Comparison of ENCODE assay signal across 16 cellular contexts in the genomic region with DNA sequence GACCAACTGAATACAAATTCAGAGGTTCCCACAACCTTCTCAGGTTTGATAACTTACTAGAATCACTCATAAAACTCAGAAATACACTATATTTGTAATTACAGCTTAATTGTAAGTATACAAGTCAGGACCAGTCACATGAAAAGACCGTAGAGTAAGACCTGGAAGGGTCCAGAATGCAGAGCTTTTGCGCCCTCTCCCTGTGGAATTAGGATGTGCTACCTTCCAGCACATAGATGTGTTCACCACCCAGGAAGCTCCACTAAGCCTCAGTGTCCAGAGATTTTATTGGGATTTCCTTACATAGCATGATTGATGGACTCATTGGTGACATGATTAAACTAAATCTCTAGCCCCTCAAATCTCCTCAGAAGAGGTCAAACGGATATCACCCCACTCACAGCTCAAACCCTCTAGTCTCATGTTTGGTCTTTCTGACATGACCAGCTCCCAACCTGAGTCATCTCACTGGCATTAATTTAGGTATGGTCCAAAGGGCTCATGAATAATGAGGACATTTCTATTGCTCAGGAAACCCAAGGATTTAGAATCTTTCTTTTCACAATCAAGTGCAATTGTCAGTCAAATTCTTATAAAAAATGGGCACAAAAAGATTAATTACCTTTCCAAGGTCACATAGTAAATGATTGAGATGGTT.
DNase-seq lines count a peak whose midpoint lies in the region; ATAC-seq and TF ChIP-seq lines count a peak whose summit lies in the region.
"Had no signal": no experiment of that assay in that cellular context is flagged by ENCODE, and none has a peak within 500 bp of the region (broad histone marks: within the 10 kb centered on the region; RNA-seq: fewer than 3 reads in every experiment).

No MANE protein-coding gene starts in this region.

- peak; percentile 34 for TF ChIP-seq RAD21 in SK-N-SH (IDR thresholded peaks at IDR 0.05; ENCODE audit: low read length)

- no peaks in the 10 kb centered on the region for H3K9me3 ChIP-seq in SK-N-SH
- H3K9me3 ChIP-seq in right cardiac atrium (ENCODE audit: control insufficient read depth, low read length), result no peaks in the 10 kb centered on the region
- H3K9me3 ChIP-seq: thyroid gland had no signal

- no peaks in the 10 kb centered on the region for H4K20me1 ChIP-seq in SK-N-SH (ENCODE audit: insufficient read depth)

- no peak overlapping the region for H3K9ac ChIP-seq in SK-N-SH

- no peaks in the 10 kb centered on the region for H3K79me2 ChIP-seq in SK-N-SH (ENCODE audit: insufficient read depth)

- H3K4me1 ChIP-seq in SK-N-SH (ENCODE audit: control insufficient read depth in 1 of 2, insufficient read depth in 2 of 2, low read depth in 1 of 2, low read length in 1 of 2) (peaks cover 0 to 2% of the 10 kb centered on the region in 2 experiments; a peak in 1 of 4 replicates), right cardiac atrium (ENCODE audit: control insufficient read depth, insufficient read depth, low read length) (peaks cover 2% of the 10 kb centered on the region)

- H3K4me2 ChIP-seq in SK-N-SH, result no peak overlapping the region

- no peaks in the 10 kb centered on the region for H3K9me2 ChIP-seq in SK-N-SH

- TF ChIP-seq CTCF in SK-N-SH (IDR thresholded peaks at IDR 0.05), result peak; percentile 36

- DNase-seq in SK-N-SH (no peak), amniotic epithelial cell (ENCODE audit: low read depth) (peak; percentile 18), renal cortical epithelial cell (ENCODE audit: low read depth) (peak; percentile 37), right cardiac atrium (no peak), Right ventricle myocardium inferior (ENCODE audit: missing footprints) (no peak), OCI-M2 (lab: John Stamatoyannopoulos, UW; ENCODE audit: unreplicated experiment) (no peak)
- DNase-seq in Jurkat, Clone E6-1 (ENCODE audit: low read depth, low spot score), result peak; percentile 1
- DNase-seq: activated CD4-positive, alpha-beta T cell treated with anti-CD3 and anti-CD28 coated beads, Interleukin-2, amount 50 U/mL, for 4 hours; aorta; DMS53; Kasumi-1; posterior cingulate gyrus; T-helper 9 cell; thyroid gland had no signal

- no peak overlapping the region for H2AFZ ChIP-seq in SK-N-SH (ENCODE audit: low read depth)

- CTCF ChIA-PET in SK-N-SH (lab: Yijun Ruan, JAX), result interaction anchor here (0.7 to 2.1 kb wide), 10 partner anchors 8 to 923 kb away, joined by 3 to 7 read pairs (median 3); no protein-coding TSS in a partner anchor

- POLR2A ChIA-PET in SK-N-SH (lab: Yijun Ruan, JAX), result no interaction called here

- no peaks in the 10 kb centered on the region for H3K36me3 ChIP-seq in SK-N-SH (replicated peaks in 1 of 2; ENCODE audit: control insufficient read depth in 1 of 2, insufficient read depth in 2 of 2, low read length in 1 of 2)
- H3K36me3 ChIP-seq: thyroid gland had no signal

- peaks cover 10% of the 10 kb centered on the region for H3F3A ChIP-seq in SK-N-SH (replicated peaks; ENCODE audit: insufficient read depth)

- ATAC-seq in SK-N-SH treated with all-trans-retinoic acid at 6 μM for 48 hours, result no peak
- no peak for ATAC-seq in right cardiac atrium
- ATAC-seq in Right ventricle myocardium inferior, result no peak
- ATAC-seq: activated T-helper 17 cell treated with anti-CD3 and anti-CD28 coated beads, Interleukin-2, amount 50 U/mL, for 72 hours had no signal

- H3K4me3 ChIP-seq in SK-N-SH (ENCODE audit: low read depth in 2 of 2, low read length in 1 of 2), result no peak overlapping the region
- H3K4me3 ChIP-seq in Jurkat, Clone E6-1 (ENCODE audit: low read length), result no peak overlapping the region
- no peak overlapping the region for H3K4me3 ChIP-seq in right cardiac atrium (ENCODE audit: low read length)
- H3K4me3 ChIP-seq: thyroid gland had no signal

- WGBS in SK-N-SH (ENCODE audit: low lambda C conversion rate), result 76% methylated on average over 3 of the region's 3 CpGs
- WGBS in right cardiac atrium, result 82% methylated on average over 3 of the region's 3 CpGs

- H3K27ac ChIP-seq in SK-N-SH (ENCODE audit: low read depth in 2 of 2, low read length in 1 of 2), result no peak overlapping the region
- H3K27ac ChIP-seq in right cardiac atrium (ENCODE audit: low read length), result no peak overlapping the region
- H3K27ac ChIP-seq: thyroid gland had no signal

- no peak for TF ChIP-seq EP300 in SK-N-SH (IDR thresholded peaks at IDR 0.05; ENCODE audit: borderline replicate concordance in 1 of 2, low read depth in 1 of 2, low read length in 1 of 2)

- H3K27me3 ChIP-seq in SK-N-SH (ENCODE audit: insufficient read depth) (no peaks in the 10 kb centered on the region), right cardiac atrium (ENCODE audit: control insufficient read depth, insufficient read depth) (no peaks in the 10 kb centered on the region)
- H3K27me3 ChIP-seq: thyroid gland had no signal

- intact Hi-C loops in right cardiac atrium (cut with DNase I) (no loop called here), Right ventricle myocardium inferior (cut with DNase I) (no loop called here)

TF ChIP-seq in SK-N-SH, 30 proteins besides CTCF, POLR2A, EP300 and RAD21:
- no peak for TF ChIP-seq EZH2phosphoT487 (IDR thresholded peaks at IDR 0.05; ENCODE audit: borderline replicate concordance, low read depth)
- TF ChIP-seq, protein P1, sequence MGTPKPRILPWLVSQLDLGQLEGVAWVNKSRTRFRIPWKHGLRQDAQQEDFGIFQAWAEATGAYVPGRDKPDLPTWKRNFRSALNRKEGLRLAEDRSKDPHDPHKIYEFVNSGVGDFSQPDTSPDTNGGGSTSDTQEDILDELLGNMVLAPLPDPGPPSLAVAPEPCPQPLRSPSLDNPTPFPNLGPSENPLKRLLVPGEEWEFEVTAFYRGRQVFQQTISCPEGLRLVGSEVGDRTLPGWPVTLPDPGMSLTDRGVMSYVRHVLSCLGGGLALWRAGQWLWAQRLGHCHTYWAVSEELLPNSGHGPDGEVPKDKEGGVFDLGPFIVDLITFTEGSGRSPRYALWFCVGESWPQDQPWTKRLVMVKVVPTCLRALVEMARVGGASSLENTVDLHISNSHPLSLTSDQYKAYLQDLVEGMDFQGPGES (IDR thresholded peaks at IDR 0.05; ENCODE audit: low read depth, low read length), result no peak
- TF ChIP-seq RFX5 (IDR thresholded peaks at IDR 0.05; ENCODE audit: low read length), result no peak
- TF ChIP-seq TAF1 (IDR thresholded peaks at IDR 0.05; ENCODE audit: borderline replicate concordance, low read depth, low read length), result no peak
- TF ChIP-seq NRF1 (IDR thresholded peaks at IDR 0.05; ENCODE audit: low read depth, low read length), result no peak
- TF ChIP-seq, protein P2, sequence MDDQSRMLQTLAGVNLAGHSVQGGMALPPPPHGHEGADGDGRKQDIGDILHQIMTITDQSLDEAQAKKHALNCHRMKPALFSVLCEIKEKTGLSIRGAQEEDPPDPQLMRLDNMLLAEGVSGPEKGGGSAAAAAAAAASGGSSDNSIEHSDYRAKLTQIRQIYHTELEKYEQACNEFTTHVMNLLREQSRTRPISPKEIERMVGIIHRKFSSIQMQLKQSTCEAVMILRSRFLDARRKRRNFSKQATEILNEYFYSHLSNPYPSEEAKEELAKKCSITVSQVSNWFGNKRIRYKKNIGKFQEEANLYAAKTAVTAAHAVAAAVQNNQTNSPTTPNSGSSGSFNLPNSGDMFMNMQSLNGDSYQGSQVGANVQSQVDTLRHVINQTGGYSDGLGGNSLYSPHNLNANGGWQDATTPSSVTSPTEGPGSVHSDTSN (IDR thresholded peaks at IDR 0.05), result no peak

TF ChIP-seq in SK-N-SH treated with all-trans-retinoic acid at 6 μM for 48 hours, 23 proteins besides CTCF, POLR2A, EP300 and RAD21:
- TF ChIP-seq GLIS3 (CRISPR knock-in tag; IDR thresholded peaks at IDR 0.05) (no peak), ARNTL (CRISPR knock-in tag; IDR thresholded peaks at IDR 0.05; ENCODE audit: borderline replicate concordance, low read depth) (no peak), OSR1 (CRISPR knock-in tag; IDR thresholded peaks at IDR 0.05) (no peak), ZNF565 (CRISPR knock-in tag; conservative IDR thresholded peaks at IDR 0.05; ENCODE audit: low read depth) (no peak), PPARA (CRISPR knock-in tag; IDR thresholded peaks at IDR 0.05; ENCODE audit: borderline replicate concordance) (no peak), SNAI2 (CRISPR knock-in tag; IDR thresholded peaks at IDR 0.05) (no peak), RARB (CRISPR knock-in tag; IDR thresholded peaks at IDR 0.05) (no peak), ZFP3 (CRISPR knock-in tag; IDR thresholded peaks at IDR 0.05) (no peak)
- TF ChIP-seq, protein P3, sequence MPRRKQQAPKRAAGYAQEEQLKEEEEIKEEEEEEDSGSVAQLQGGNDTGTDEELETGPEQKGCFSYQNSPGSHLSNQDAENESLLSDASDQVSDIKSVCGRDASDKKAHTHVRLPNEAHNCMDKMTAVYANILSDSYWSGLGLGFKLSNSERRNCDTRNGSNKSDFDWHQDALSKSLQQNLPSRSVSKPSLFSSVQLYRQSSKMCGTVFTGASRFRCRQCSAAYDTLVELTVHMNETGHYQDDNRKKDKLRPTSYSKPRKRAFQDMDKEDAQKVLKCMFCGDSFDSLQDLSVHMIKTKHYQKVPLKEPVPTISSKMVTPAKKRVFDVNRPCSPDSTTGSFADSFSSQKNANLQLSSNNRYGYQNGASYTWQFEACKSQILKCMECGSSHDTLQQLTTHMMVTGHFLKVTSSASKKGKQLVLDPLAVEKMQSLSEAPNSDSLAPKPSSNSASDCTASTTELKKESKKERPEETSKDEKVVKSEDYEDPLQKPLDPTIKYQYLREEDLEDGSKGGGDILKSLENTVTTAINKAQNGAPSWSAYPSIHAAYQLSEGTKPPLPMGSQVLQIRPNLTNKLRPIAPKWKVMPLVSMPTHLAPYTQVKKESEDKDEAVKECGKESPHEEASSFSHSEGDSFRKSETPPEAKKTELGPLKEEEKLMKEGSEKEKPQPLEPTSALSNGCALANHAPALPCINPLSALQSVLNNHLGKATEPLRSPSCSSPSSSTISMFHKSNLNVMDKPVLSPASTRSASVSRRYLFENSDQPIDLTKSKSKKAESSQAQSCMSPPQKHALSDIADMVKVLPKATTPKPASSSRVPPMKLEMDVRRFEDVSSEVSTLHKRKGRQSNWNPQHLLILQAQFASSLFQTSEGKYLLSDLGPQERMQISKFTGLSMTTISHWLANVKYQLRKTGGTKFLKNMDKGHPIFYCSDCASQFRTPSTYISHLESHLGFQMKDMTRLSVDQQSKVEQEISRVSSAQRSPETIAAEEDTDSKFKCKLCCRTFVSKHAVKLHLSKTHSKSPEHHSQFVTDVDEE (CRISPR knock-in tag; IDR thresholded peaks at IDR 0.05), result no peak
TF ChIP-seq in SK-N-SH treated with all-trans-retinoic acid at 6 μM for 48 hours: peak in this region for 0.

Comparison
In these comparisons a context has a peak if more than half of its experiments do, and no peak if none do; other contexts are left out.
1. DNase-seq: peak in Jurkat, Clone E6-1 (single experiment), amniotic epithelial cell (single experiment) and renal cortical epithelial cell (single experiment); none in SK-N-SH (single experiment), right cardiac atrium (0 of 3), Right ventricle myocardium inferior (single experiment) and OCI-M2 (single experiment).